ENCODE assay signal across 11 cellular contexts in the genomic region with DNA sequence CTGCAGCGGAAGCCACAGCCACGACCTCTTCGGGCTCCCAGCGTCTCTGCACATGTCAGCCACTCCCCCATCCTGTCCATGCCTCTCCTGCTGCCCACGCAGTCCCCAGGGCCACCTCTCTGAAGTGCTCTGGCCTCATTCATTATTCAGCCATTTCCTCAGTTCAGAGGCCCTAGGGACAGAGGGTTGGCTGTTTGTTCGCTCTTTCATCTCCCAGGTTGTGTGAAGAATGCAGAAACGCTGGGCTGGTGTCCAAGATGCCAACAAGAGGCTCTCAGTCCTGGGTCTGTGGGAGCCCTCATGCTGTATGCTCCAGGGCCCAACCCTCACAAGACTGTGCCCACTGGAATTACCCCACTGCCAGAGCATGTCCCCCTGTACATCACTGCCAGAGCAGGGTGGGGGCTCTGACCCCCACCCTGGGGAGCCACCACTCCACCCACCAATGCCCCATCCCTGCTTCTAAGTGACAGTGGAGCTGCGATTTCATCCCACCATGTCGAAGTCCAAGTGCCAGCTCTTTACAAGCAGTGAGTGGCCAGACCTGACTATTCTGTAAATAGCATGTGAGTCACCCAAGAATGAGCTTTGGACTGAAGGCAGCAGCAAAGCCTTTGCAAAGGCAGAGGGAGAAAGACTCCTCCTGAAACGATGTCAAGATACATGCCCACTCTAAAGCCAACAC.
DNase-seq lines count a peak whose midpoint lies in the region; ATAC-seq and TF ChIP-seq lines count a peak whose summit lies in the region.
"Had no signal": no experiment of that assay in that cellular context is flagged by ENCODE, and none has a peak within 500 bp of the region (broad histone marks: within the 10 kb centered on the region; RNA-seq: fewer than 3 reads in every experiment).

No MANE protein-coding gene starts in this region.

- TF ChIP-seq CTCF in astrocyte of the spinal cord (IDR thresholded peaks at IDR 0.05; ENCODE audit: low read depth, low read length) = no peak
- no peak for TF ChIP-seq CTCF in right lobe of liver (IDR thresholded peaks at IDR 0.05)

- H3K9me3 ChIP-seq in right lobe of liver = no peaks in the 10 kb centered on the region

- peak; percentile 55 for DNase-seq in AG08396 (ENCODE audit: low spot score)
- peak; percentile 42 for DNase-seq in HT-29 (ENCODE audit: low spot score)
- peak; percentile 44 for DNase-seq in astrocyte of the spinal cord (ENCODE audit: low read depth, low spot score)
- no peak for DNase-seq in right lobe of liver
- no peak for DNase-seq in GOT3 (lab: John Stamatoyannopoulos, UW)
- DNase-seq in foreskin melanocyte = no peak
- no peak for DNase-seq in activated T-cell treated with anti-CD3 and anti-CD28 coated beads, Interleukin-2, amount 50 U/mL, for 4 hours

- H3K4me1 Mint-ChIP-seq in activated T-cell treated with anti-CD3 and anti-CD28 coated beads, Interleukin-2, amount 50 U/mL, for 4 hours (ENCODE audit: low read depth) = no peaks in the 10 kb centered on the region

- H3K4me1 ChIP-seq in right lobe of liver = no peaks in the 10 kb centered on the region

- intact Hi-C loops in right lobe of liver (cut with DNase I) = no loop called here

- H3K4me3 Mint-ChIP-seq in activated T-cell treated with anti-CD3 and anti-CD28 coated beads, Interleukin-2, amount 50 U/mL, for 4 hours = no peak overlapping the region
- H3K4me3 Mint-ChIP-seq: stimulated activated naive CD8-positive, alpha-beta T cell treated with anti-CD3 and anti-CD28 coated beads, Interleukin-15, Interleukin-2, amounts not matched to agents 100 ng/mL and 50 ng/mL, for 24 hours had no signal

- no peaks in the 10 kb centered on the region for H3K36me3 Mint-ChIP-seq in activated T-cell treated with anti-CD3 and anti-CD28 coated beads, Interleukin-2, amount 50 U/mL, for 4 hours (ENCODE audit: insufficient read depth)

- H3K27me3 ChIP-seq in right lobe of liver = no peaks in the 10 kb centered on the region

- H3K9me3 Mint-ChIP-seq in activated T-cell treated with anti-CD3 and anti-CD28 coated beads, Interleukin-2, amount 50 U/mL, for 4 hours = peaks cover 8% of the 10 kb centered on the region

- in situ Hi-C loops in astrocyte of the spinal cord (cut with HindIII; ENCODE audit: low sequenced_read_pairs) = no loop called here

- peaks cover 22% of the 10 kb centered on the region for H3K27me3 Mint-ChIP-seq in activated T-cell treated with anti-CD3 and anti-CD28 coated beads, Interleukin-2, amount 50 U/mL, for 4 hours (ENCODE audit: low read depth)
- H3K27me3 Mint-ChIP-seq: stimulated activated naive CD8-positive, alpha-beta T cell treated with anti-CD3 and anti-CD28 coated beads, Interleukin-15, Interleukin-2, amounts not matched to agents 100 ng/mL and 50 ng/mL, for 24 hours had no signal

- no peaks in the 10 kb centered on the region for H3K36me3 ChIP-seq in right lobe of liver

- TF ChIP-seq POLR2A in right lobe of liver (IDR thresholded peaks at IDR 0.05) = no peak

- ATAC-seq in right lobe of liver (peak; percentile 4 to 94 (median 49)), HG03469 (IDR thresholded peaks at IDR 0.05; ENCODE audit: unreplicated experiment) (no peak)
- ATAC-seq in activated T-cell treated with anti-CD3 and anti-CD28 coated beads, Interleukin-2, amount 50 U/mL, for 4 hours = no peak

- H3K27ac ChIP-seq in right lobe of liver = no peak overlapping the region
- H3K27ac ChIP-seq: KMS-11, skin epidermis had no signal

- 20% methylated on average over 8 of the region's 10 CpGs for WGBS in right lobe of liver (ENCODE audit: insufficient coverage, low coverage, low lambda C conversion rate, missing lambda C conversion rate)

- no peak overlapping the region for H3K4me3 ChIP-seq in astrocyte of the spinal cord (ENCODE audit: low read depth, low read length)
- no peak overlapping the region for H3K4me3 ChIP-seq in right lobe of liver
- H3K4me3 ChIP-seq: skin epidermis had no signal

Comparison
In these comparisons a context has a peak if more than half of its experiments do, and no peak if none do; other contexts are left out.
1. DNase-seq: peak in AG08396 (single experiment), HT-29 (single experiment) and astrocyte of the spinal cord (single experiment); none in right lobe of liver (0 of 3), GOT3 (single experiment), foreskin melanocyte (single experiment) and activated T-cell treated with anti-CD3 and anti-CD28 coated beads, Interleukin-2, amount 50 U/mL, for 4 hours (single experiment).
2. ATAC-seq: peak in right lobe of liver (4 of 4); none in HG03469 (single experiment) and activated T-cell treated with anti-CD3 and anti-CD28 coated beads, Interleukin-2, amount 50 U/mL, for 4 hours (0 of 2).